10 cellular contexts compared by ENCODE assay signal in the genomic region with DNA sequence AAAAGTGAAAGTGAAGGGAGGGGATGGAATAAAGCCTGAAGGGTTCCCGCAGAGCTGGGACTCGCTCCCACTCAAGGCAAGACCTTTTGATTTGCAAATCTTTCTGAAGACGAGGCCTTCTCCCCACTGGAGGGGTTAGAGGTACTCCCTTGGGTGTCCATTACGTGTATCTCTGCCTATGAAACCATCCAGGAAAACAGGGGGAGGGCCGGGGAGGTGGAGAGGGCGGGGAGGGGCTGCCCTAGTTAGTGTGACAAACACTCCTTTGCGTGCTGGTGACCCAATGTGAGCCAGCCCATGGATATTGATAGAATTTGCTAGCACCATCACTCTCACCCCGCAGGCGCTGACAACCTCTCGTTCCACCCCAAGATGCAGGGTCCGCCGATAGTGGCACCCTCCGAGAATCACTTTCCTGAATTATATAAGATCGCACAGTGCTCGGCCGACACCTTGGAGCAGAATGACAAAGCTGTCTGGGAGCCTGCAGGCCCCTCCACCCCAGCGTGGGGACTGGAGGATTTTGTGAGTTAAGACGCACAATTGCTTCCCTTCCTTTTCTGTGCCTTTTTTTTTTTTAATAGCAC.
DNase-seq lines count a peak whose midpoint lies in the region; ATAC-seq, FAIRE-seq and TF ChIP-seq lines count a peak whose summit lies in the region.
"Had no signal": no experiment of that assay in that cellular context is flagged by ENCODE, and none has a peak within 500 bp of the region (broad histone marks: within the 10 kb centered on the region; RNA-seq: fewer than 3 reads in every experiment).

No MANE protein-coding gene starts in this region.

- CTCF ChIA-PET in HepG2 (lab: Yijun Ruan, JAX; ENCODE audit: low intra/inter-chr PET ratio, low total read pairs), result no interaction called here

- no peak overlapping the region for H3K9ac ChIP-seq in HepG2 (ENCODE audit: insufficient read depth, low read depth, low read length)

- no peaks in the 10 kb centered on the region for H3K79me2 ChIP-seq in HepG2 (ENCODE audit: insufficient read depth, low read length)

- H3K4me1 ChIP-seq in right lobe of liver, result no peaks in the 10 kb centered on the region
- H3K4me1 ChIP-seq in HepG2 (ENCODE audit: insufficient read depth, low read length), result no peaks in the 10 kb centered on the region

- no peaks in the 10 kb centered on the region for H3K36me3 Mint-ChIP-seq in natural killer cell

- DNase-seq in right lobe of liver (no peak), HepG2 (ENCODE audit: low spot score) (no peak), coronary artery (ENCODE audit: low spot score) (no peak), natural killer cell (no peak), iPS-NIHi11 (ENCODE audit: low spot score) (no peak), NCI-H526 treated with DMSO at 0.1 percent for 48 hours (lab: John Stamatoyannopoulos, UW) (no peak)
- no peak for DNase-seq in NK-92 treated with Interleukin-12 subunit alpha and Interleukin-12 subunit beta, amount 100 ng/mL, for 24 hours (lab: John Stamatoyannopoulos, UW)
- DNase-seq: Calu3, NCI-H2171 had no signal

- no peak for TF ChIP-seq RAD21 in HepG2 (CRISPR knock-in tag; IDR thresholded peaks at IDR 0.05)

- no peak overlapping the region for H3K4me2 ChIP-seq in HepG2 (ENCODE audit: low read depth, low read length)

- POLR2A ChIA-PET in HepG2 (lab: Yijun Ruan, JAX), result no interaction called here

- H3K9me3 ChIP-seq in right lobe of liver, result no peaks in the 10 kb centered on the region
- no peaks in the 10 kb centered on the region for H3K9me3 ChIP-seq in HepG2 (ENCODE audit: low read length)

- no peak for TF ChIP-seq EP300 in HepG2 (IDR thresholded peaks at IDR 0.05; ENCODE audit: low read depth in 2 of 2, low read length in 2 of 2)
- no peak for TF ChIP-seq EP300 in HepG2 (CRISPR knock-in tag; IDR thresholded peaks at IDR 0.05; ENCODE audit: borderline replicate concordance)

- TF ChIP-seq CTCF in right lobe of liver (IDR thresholded peaks at IDR 0.05), result no peak
- TF ChIP-seq CTCF in HepG2 (CRISPR knock-in tag; IDR thresholded peaks at IDR 0.05), result no peak
- TF ChIP-seq CTCF in coronary artery (IDR thresholded peaks at IDR 0.05), result no peak
- no peak for TF ChIP-seq CTCF in natural killer cell (IDR thresholded peaks at IDR 0.05)

- H3K27me3 ChIP-seq in right lobe of liver, result no peaks in the 10 kb centered on the region
- H3K27me3 ChIP-seq in HepG2 (ENCODE audit: control insufficient read depth in 1 of 2, insufficient read depth in 2 of 2, low read length in 2 of 2), result peaks cover 7 to 25% of the 10 kb centered on the region in 2 experiments; a peak in 4 of 5 replicates

- H4K20me1 ChIP-seq in HepG2 (ENCODE audit: insufficient read depth, low read length), result no peaks in the 10 kb centered on the region

- in situ Hi-C loops in HepG2 (cut with HindIII; ENCODE audit: extremely low pct_ligation_motif_present, low pct_unique_long_range_greater_than_20kb), result no loop called here

- TF ChIP-seq POLR2A in right lobe of liver (IDR thresholded peaks at IDR 0.05), result no peak
- TF ChIP-seq POLR2A in HepG2 (IDR thresholded peaks at IDR 0.05; ENCODE audit: insufficient read depth in 1 of 2, low read depth in 2 of 2, low read length in 2 of 2), result no peak

- H3K4me3 Mint-ChIP-seq in natural killer cell, result peak overlapping the region; percentile 87

- H3K36me3 ChIP-seq in right lobe of liver, result no peaks in the 10 kb centered on the region
- no peaks in the 10 kb centered on the region for H3K36me3 ChIP-seq in HepG2 (replicated peaks in 1 of 2; ENCODE audit: control insufficient read depth in 1 of 2, insufficient read depth in 2 of 2, low read length in 2 of 2)

- peaks cover 10 to 14% of the 10 kb centered on the region in 2 donors for H3K4me1 Mint-ChIP-seq in natural killer cell

- intact Hi-C loops in right lobe of liver (cut with DNase I), result no loop called here
- intact Hi-C loops in HepG2 (cut with micrococcal nuclease; ENCODE audit: unreplicated experiment), result no loop called here
- intact Hi-C loops in natural killer cell (cut with micrococcal nuclease), result no loop called here

- no peak for ATAC-seq in right lobe of liver
- no peak for ATAC-seq in HepG2
- peak in 1 of 3 donors; percentile 42 for ATAC-seq in natural killer cell
- ATAC-seq in GM18868 (IDR thresholded peaks at IDR 0.05; ENCODE audit: unreplicated experiment), result no peak

- H3K27me3 Mint-ChIP-seq in natural killer cell (ENCODE audit: low read depth in 2 of 2), result peaks cover 0 to 13% of the 10 kb centered on the region in 2 donors

- no peak overlapping the region for H3K27ac ChIP-seq in right lobe of liver
- H3K27ac ChIP-seq in HepG2 (ENCODE audit: extremely low read length, insufficient read depth, low read length), result no peak overlapping the region
- peak overlapping the region in 1 of 2 donors; percentile 40 for H3K27ac ChIP-seq in coronary artery

- no peak for FAIRE-seq in HepG2 (lab: Jason Lieb, UNC)

- peak overlapping the region in 2 of 3 donors; percentile 5 to 16 for H3K4me3 ChIP-seq in right lobe of liver
- no peak overlapping the region for H3K4me3 ChIP-seq in HepG2 (replicated peaks in 1 of 3; ENCODE audit: insufficient read depth in 1 of 3, low read depth in 2 of 3, low read length in 3 of 3)
- peak overlapping the region; percentile 61 for H3K4me3 ChIP-seq in coronary artery

- BruUV-seq in HepG2 (replicated peaks; lab: Mats Ljungman, UMichigan), result no TSS peak

- H2AFZ ChIP-seq in HepG2 (ENCODE audit: low read length), result no peak overlapping the region

- no peaks in the 10 kb centered on the region for H3K9me3 Mint-ChIP-seq in natural killer cell

- peak overlapping the region in 1 of 2 donors; percentile 60 for H3K27ac Mint-ChIP-seq in natural killer cell

- 44% methylated on average over 11 of the region's 18 CpGs for WGBS in right lobe of liver (ENCODE audit: insufficient coverage, low coverage, low lambda C conversion rate, missing lambda C conversion rate)
- 45% methylated on average over 15 of the region's 18 CpGs for WGBS in HepG2 (ENCODE audit: low lambda C conversion rate)

TF ChIP-seq in HepG2, 621 proteins besides CTCF, POLR2A, EP300 and RAD21:
- TF ChIP-seq, protein P1, sequence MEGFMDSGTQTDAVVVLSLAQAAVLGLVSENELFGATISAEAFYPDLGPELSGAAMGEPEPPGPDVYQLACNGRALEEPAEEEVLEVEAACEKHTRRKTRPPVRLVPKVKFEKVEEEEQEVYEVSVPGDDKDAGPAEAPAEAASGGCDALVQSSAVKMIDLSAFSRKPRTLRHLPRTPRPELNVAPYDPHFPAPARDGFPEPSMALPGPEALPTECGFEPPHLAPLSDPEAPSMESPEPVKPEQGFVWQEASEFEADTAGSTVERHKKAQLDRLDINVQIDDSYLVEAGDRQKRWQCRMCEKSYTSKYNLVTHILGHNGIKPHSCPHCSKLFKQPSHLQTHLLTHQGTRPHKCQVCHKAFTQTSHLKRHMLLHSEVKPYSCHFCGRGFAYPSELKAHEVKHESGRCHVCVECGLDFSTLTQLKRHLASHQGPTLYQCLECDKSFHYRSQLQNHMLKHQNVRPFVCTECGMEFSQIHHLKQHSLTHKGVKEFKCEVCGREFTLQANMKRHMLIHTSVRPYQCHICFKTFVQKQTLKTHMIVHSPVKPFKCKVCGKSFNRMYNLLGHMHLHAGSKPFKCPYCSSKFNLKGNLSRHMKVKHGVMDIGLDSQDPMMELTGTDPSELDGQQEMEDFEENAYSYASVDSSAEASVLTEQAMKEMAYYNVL (CRISPR knock-in tag; IDR thresholded peaks at IDR 0.05; ENCODE audit: borderline replicate concordance), result no peak
- TF ChIP-seq DR1 (CRISPR knock-in tag; IDR thresholded peaks at IDR 0.05), result no peak
- TF ChIP-seq, protein P2, sequence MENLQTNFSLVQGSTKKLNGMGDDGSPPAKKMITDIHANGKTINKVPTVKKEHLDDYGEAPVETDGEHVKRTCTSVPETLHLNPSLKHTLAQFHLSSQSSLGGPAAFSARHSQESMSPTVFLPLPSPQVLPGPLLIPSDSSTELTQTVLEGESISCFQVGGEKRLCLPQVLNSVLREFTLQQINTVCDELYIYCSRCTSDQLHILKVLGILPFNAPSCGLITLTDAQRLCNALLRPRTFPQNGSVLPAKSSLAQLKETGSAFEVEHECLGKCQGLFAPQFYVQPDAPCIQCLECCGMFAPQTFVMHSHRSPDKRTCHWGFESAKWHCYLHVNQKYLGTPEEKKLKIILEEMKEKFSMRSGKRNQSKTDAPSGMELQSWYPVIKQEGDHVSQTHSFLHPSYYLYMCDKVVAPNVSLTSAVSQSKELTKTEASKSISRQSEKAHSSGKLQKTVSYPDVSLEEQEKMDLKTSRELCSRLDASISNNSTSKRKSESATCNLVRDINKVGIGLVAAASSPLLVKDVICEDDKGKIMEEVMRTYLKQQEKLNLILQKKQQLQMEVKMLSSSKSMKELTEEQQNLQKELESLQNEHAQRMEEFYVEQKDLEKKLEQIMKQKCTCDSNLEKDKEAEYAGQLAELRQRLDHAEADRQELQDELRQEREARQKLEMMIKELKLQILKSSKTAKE (CRISPR knock-in tag; IDR thresholded peaks at IDR 0.05; ENCODE audit: borderline replicate concordance), result no peak
- no peak for TF ChIP-seq CHCHD3 (CRISPR knock-in tag; IDR thresholded peaks at IDR 0.05)
- TF ChIP-seq SALL1 (CRISPR knock-in tag; IDR thresholded peaks at IDR 0.05), result no peak
- TF ChIP-seq ZNF335 (CRISPR knock-in tag; IDR thresholded peaks at IDR 0.05), result no peak
- TF ChIP-seq ZZZ3 (CRISPR knock-in tag; IDR thresholded peaks at IDR 0.05; ENCODE audit: borderline replicate concordance), result no peak

Comparison
In these comparisons a context has a peak if more than half of its experiments do, and no peak if none do; other contexts are left out.
1. H3K4me3 ChIP-seq: peak in right lobe of liver (2 of 3) and coronary artery (single experiment); none in HepG2 (0 of 3).